In the genomic region with DNA sequence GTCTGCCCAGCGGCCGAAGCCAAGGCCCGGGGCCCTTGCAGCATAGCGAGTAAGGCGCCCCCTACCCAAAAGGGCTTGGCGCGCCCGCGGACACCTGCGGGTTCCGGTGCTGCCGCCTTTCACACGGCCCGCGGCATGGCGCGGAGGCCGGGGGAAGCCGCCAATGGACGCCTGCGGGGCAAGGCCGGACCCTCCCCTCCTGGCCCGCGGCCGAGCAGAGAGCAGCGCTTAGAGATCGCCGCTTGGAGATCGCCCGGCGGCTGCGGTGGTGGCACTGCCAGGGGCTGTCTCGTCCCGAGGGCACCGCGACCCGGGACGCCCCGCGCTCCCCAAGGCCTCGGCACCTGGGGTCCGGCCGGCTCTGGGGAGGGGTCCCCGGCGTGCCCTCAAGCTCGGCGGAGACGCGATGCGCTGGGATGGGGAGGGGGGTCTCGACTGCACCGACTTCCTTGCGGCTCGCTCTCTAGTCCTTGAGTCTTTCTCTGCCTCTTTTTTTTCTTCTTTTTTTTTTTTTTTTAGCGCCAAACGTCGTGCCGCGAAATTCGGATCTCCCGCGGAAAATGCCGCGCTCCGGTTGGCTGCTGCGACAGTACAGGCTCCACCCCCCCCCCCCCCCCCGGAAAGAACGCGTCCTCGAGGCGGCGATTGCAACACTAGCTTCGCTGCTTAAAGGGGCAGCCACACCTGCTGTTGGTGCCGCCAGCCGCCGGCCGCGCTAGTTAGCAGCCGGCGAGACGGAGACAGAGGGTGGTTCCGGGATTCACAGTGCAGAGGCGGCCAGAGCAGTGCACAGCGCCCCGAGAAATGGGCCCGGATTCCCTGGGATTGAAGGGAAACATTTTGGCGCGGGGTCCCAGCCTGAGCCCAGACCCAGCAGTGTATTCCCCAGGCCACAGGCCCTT, we compare ENCODE assay signal across 1 cellular context.
TF ChIP-seq lines count a peak whose summit lies in the region.

TSS of gene E2F2 (minus strand) at position 484 of the 902 bp plus-strand sequence. CDS start at position 44, 440 bp downstream.

TF ChIP-seq in K562, 482 proteins besides CTCF, POLR2A, EP300 and RAD21 (continued from another document and continues in another):
- peak; percentile 99 for TF ChIP-seq E2F8 (IDR thresholded peaks at IDR 0.05; ENCODE audit: low read depth, partially characterized antibody)
- TF ChIP-seq ZFX (CRISPR knock-in tag; IDR thresholded peaks at IDR 0.05): peak; percentile 77
- peak; percentile 53 for TF ChIP-seq BRD9 (IDR thresholded peaks at IDR 0.05; ENCODE audit: low read depth, partially characterized antibody)
- no peak for TF ChIP-seq DNMT1 (IDR thresholded peaks at IDR 0.05)
- no peak for TF ChIP-seq ZNF140 (CRISPR knock-in tag; IDR thresholded peaks at IDR 0.05)
- TF ChIP-seq ERF (CRISPR knock-in tag; IDR thresholded peaks at IDR 0.05): peak; percentile 79; the same call in 1 of the 2 replicates
- TF ChIP-seq PATZ1 (CRISPR knock-in tag; IDR thresholded peaks at IDR 0.05; ENCODE audit: borderline replicate concordance): no peak
- TF ChIP-seq MTA1 (IDR thresholded peaks at IDR 0.05; ENCODE audit: borderline replicate concordance): no peak
- no peak for TF ChIP-seq PYGO2 (tag; IDR thresholded peaks at IDR 0.05)
- TF ChIP-seq POU5F1 (IDR thresholded peaks at IDR 0.05; ENCODE audit: borderline replicate concordance, low read depth, low read length, partially characterized antibody): no peak
- TF ChIP-seq ZNF384 (IDR thresholded peaks at IDR 0.05; ENCODE audit: low read depth, low read length): peak; percentile 98
- TF ChIP-seq, protein P1, sequence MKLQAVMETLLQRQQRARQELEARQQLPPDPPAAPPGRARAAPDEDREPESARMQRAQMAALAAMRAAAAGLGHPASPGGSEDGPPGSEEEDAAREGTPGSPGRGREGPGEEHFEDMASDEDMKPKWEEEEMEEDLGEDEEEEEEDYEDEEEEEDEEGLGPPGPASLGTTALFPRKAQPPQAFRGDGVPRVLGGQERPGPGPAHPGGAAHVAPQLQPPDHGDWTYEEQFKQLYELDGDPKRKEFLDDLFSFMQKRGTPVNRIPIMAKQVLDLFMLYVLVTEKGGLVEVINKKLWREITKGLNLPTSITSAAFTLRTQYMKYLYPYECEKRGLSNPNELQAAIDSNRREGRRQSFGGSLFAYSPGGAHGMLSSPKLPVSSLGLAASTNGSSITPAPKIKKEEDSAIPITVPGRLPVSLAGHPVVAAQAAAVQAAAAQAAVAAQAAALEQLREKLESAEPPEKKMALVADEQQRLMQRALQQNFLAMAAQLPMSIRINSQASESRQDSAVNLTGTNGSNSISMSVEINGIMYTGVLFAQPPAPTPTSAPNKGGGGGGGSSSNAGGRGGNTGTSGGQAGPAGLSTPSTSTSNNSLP (IDR thresholded peaks at IDR 0.05; ENCODE audit: borderline replicate concordance, low read depth, low read length): no peak
- no peak for TF ChIP-seq ELF2 (CRISPR knock-in tag; IDR thresholded peaks at IDR 0.05)
- peak; percentile 80 for TF ChIP-seq FOXM1 (IDR thresholded peaks at IDR 0.05; ENCODE audit: low read depth)
- TF ChIP-seq FOXM1 (CRISPR knock-in tag; IDR thresholded peaks at IDR 0.05; ENCODE audit: low read depth): peak; percentile 97
- TF ChIP-seq KDM2B (CRISPR knock-in tag; IDR thresholded peaks at IDR 0.05): no peak
- TF ChIP-seq HMGXB4 (CRISPR knock-in tag; IDR thresholded peaks at IDR 0.05): peak; percentile 84; the same call in 1 of the 2 replicates
- TF ChIP-seq SP2 (IDR thresholded peaks at IDR 0.05; ENCODE audit: extremely low read depth, low read depth, low read length, poor library complexity, severe bottlenecking): no peak
- TF ChIP-seq NCOA6 (IDR thresholded peaks at IDR 0.05): no peak
- TF ChIP-seq SMARCA4 (IDR thresholded peaks at IDR 0.05): no peak
- TF ChIP-seq BDP1 (IDR thresholded peaks at IDR 0.05; ENCODE audit: insufficient read depth, insufficient read length): no peak
- no peak for TF ChIP-seq MEIS2 (IDR thresholded peaks at IDR 0.05; ENCODE audit: partially characterized antibody)
- peak; percentile 87 for TF ChIP-seq NEUROD1 (IDR thresholded peaks at IDR 0.05; ENCODE audit: borderline replicate concordance, low read depth, low read length, partially characterized antibody)
- no peak for TF ChIP-seq HDGF (IDR thresholded peaks at IDR 0.05)
- TF ChIP-seq MECOM (CRISPR knock-in tag; IDR thresholded peaks at IDR 0.05): no peak
- TF ChIP-seq, protein P2, sequence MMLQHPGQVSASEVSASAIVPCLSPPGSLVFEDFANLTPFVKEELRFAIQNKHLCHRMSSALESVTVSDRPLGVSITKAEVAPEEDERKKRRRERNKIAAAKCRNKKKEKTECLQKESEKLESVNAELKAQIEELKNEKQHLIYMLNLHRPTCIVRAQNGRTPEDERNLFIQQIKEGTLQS (IDR thresholded peaks at IDR 0.05): peak; percentile 67
- TF ChIP-seq, protein P2 (CRISPR knock-in tag; conservative IDR thresholded peaks at IDR 0.05): peak; percentile 64; the same call in 1 of the 2 replicates
- TF ChIP-seq NELFE (IDR thresholded peaks at IDR 0.05; ENCODE audit: insufficient read depth, insufficient read length): no peak
- peak; percentile 31; the same call in 1 of the 2 replicates for TF ChIP-seq ARID4B (CRISPR knock-in tag; IDR thresholded peaks at IDR 0.05)
- no peak for TF ChIP-seq GTF2F1 (IDR thresholded peaks at IDR 0.05; ENCODE audit: low read depth, low read length)
- no peak for TF ChIP-seq ZNF445 (CRISPR knock-in tag; IDR thresholded peaks at IDR 0.05; ENCODE audit: low read depth)
- TF ChIP-seq DPF2 (IDR thresholded peaks at IDR 0.05): no peak; the same call in 1 of the 2 replicates
- TF ChIP-seq CHD2 (IDR thresholded peaks at IDR 0.05; ENCODE audit: low read depth, low read length): no peak
- TF ChIP-seq MYNN (IDR thresholded peaks at IDR 0.05): 0 out of 2 replicates have a peak, but pooled peaks have one; percentile 9
- no peak for TF ChIP-seq MYNN (CRISPR knock-in tag; IDR thresholded peaks at IDR 0.05)
- TF ChIP-seq CTBP1 (IDR thresholded peaks at IDR 0.05; ENCODE audit: borderline replicate concordance): peak; percentile 60
- TF ChIP-seq ZNF253 (CRISPR knock-in tag; conservative IDR thresholded peaks at IDR 0.05): no peak
- TF ChIP-seq POLR2AphosphoS5 (IDR thresholded peaks at IDR 0.05; ENCODE audit: control insufficient read depth, insufficient read depth, low read depth, low read length): peak; percentile 35; the same call in 1 of the 2 replicates
- no peak; the same call in 1 of the 2 replicates for TF ChIP-seq ZNF609 (CRISPR knock-in tag; IDR thresholded peaks at IDR 0.05; ENCODE audit: borderline replicate concordance)
- peak; percentile 10 to 57; a peak in 2 of 4 replicates for TF ChIP-seq MAZ (CRISPR knock-in tag; conservative IDR thresholded peaks at IDR 0.05 in 1 of 2, IDR thresholded peaks at IDR 0.05 in 1 of 2)
- no peak; the same call in none of the 2 replicates for TF ChIP-seq ZNF431 (CRISPR knock-in tag; IDR thresholded peaks at IDR 0.05)
